ENCODE assay signal across 26 cellular contexts in the genomic region with DNA sequence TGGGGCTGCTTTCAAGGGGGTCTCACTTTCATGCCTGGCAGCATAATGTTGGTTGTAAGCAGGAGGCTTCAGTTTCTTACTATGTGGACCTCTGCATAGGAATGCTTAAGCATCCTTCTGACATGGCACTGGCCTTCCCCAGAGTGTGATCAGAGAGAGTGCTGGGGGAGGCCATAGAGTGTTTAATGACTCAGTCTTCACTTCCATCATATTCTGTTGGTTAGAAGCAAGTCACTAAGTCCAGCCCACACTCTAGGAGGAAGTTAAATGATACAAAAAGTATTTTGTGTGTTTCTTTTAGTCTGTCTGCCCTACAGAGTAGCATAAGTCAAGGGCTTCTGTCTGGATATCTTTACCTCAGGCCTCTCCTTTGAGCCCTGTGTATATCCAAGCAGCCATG.
"Had no signal": no experiment of that assay in that cellular context is flagged by ENCODE, and none has a peak within 500 bp of the region (broad histone marks: within the 10 kb centered on the region; RNA-seq: fewer than 3 reads in every experiment).

No MANE protein-coding gene starts in this region.

- DNase-seq: activated CD4-positive, alpha-beta T cell treated with anti-CD3 and anti-CD28 coated beads for 1 hour; activated CD8-positive, alpha-beta memory T cell treated with anti-CD3 and anti-CD28 coated beads for 24 hours; activated gamma-delta T cell; activated naive CD4-positive, alpha-beta T cell treated with anti-CD3 and anti-CD28 coated beads, Interleukin-2, amount 10 ng/mL, durations not matched to agents 7 days and 5 days; amygdala; central memory CD4-positive, alpha-beta T cell; esophagus squamous epithelium; foreskin melanocyte; heart right ventricle; kidney glomerular epithelial cell; left lung; lower lobe of right lung; mesenchymal stem cell; naive thymus-derived CD8-positive, alpha-beta T cell; nucleus accumbens; pancreas; retina; small intestine; stimulated activated naive CD4-positive, alpha-beta T cell treated with Interleukin-2 at 50 U/mL for 16 hours; T-helper 2 cell; uterus had no signal

- H3K4me3 Mint-ChIP-seq: activated naive CD4-positive, alpha-beta T cell treated with anti-CD3 and anti-CD28 coated beads, Interleukin-2, amount 10 ng/mL, durations not matched to agents 7 days and 5 days; dendritic cell treated with granulocyte-macrophage colony-stimulating factor and Interleukin-4, amounts not matched to agents 40 ng/mL and 50 ng/mL, for 4 days; naive thymus-derived CD8-positive, alpha-beta T cell; neural crest cell; type B pancreatic cell; WTC11 had no signal

- H3K4me1 Mint-ChIP-seq: activated naive CD4-positive, alpha-beta T cell treated with anti-CD3 and anti-CD28 coated beads, Interleukin-2, amount 10 ng/mL, durations not matched to agents 7 days and 5 days had no signal

- ATAC-seq: heart right ventricle; left lung; lower lobe of right lung; naive thymus-derived CD8-positive, alpha-beta T cell; pancreas; sciatic nerve; WTC11 had no signal

- H3K27ac Mint-ChIP-seq: activated naive CD4-positive, alpha-beta T cell treated with anti-CD3 and anti-CD28 coated beads, Interleukin-2, amount 10 ng/mL, durations not matched to agents 7 days and 5 days; dendritic cell treated with granulocyte-macrophage colony-stimulating factor and Interleukin-4, amounts not matched to agents 40 ng/mL and 50 ng/mL, for 4 days; naive thymus-derived CD8-positive, alpha-beta T cell; type B pancreatic cell; WTC11 had no signal

- H3K27me3 Mint-ChIP-seq: activated naive CD4-positive, alpha-beta T cell treated with anti-CD3 and anti-CD28 coated beads, Interleukin-2, amount 10 ng/mL, durations not matched to agents 7 days and 5 days; dendritic cell treated with granulocyte-macrophage colony-stimulating factor and Interleukin-4, amounts not matched to agents 40 ng/mL and 50 ng/mL, for 4 days; naive thymus-derived CD8-positive, alpha-beta T cell; type B pancreatic cell had no signal
